Comparison of ENCODE assay signal across 1 cellular context in genomic region chr7:699260-700170, GRCh38.
TF ChIP-seq lines count a peak whose summit lies in the region.

No MANE protein-coding gene starts in this region.

TF ChIP-seq in H1, 55 proteins besides CTCF, POLR2A, EP300 and RAD21 (continued from another document):
- no peak for TF ChIP-seq ATF2 (IDR thresholded peaks at IDR 0.05; ENCODE audit: low read length)
- no peak for TF ChIP-seq E2F6 (IDR thresholded peaks at IDR 0.05)
- TF ChIP-seq CHD7 (IDR thresholded peaks at IDR 0.05; ENCODE audit: insufficient replicate concordance, low read length), result no peak
- no peak for TF ChIP-seq RXRA (IDR thresholded peaks at IDR 0.05; ENCODE audit: insufficient read depth, low read depth, low read length)
- TF ChIP-seq USF2 (IDR thresholded peaks at IDR 0.05; ENCODE audit: low read length), result no peak
- TF ChIP-seq KDM4A (IDR thresholded peaks at IDR 0.05; ENCODE audit: low read depth, low read length, severe bottlenecking), result no peak
